Comparison of ENCODE assay signal across 12 cellular contexts in the genomic region with DNA sequence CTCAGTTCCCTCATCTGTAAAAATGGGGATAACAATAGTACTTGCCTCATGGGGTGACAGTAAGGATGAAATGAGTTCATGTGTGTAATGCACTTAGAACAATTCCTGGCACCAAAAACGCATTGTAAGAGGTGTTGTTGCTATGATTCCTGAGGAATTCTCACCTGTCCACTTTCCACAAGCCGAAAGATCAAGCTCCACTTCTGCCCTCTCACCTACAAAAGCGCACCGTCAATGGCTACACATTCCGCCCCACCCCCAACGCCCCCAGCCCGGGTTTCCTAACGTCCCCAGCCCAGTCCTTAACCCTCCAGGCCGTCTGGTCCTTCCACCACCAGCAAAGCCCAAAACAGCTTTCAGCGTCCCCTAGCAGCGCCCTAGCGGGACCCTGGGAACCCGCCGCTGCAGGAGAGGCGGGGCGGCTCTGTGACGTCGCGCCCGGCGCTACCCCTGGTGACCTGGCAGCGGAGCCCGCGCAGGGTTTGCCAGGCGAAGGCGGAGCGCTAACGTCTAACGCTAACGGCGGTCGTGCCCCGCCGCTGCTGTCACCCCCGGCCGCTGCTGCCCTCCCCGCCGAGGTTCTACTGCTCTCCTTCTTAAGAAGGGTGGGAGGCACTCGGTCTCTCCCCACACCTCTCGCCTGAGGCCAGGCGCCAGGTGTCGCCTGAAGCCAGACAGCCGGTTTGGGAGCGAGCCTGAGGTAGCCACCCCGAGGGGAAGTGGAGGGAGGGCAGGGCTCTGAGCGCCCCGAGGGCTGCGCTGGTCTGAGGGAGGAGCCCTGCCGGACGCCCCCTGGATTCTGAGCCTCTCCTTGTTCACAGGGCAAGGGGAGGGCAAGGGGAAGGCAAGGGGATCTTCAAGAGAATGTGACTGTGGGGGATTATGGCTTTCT. TPM values are rescaled to one million over a fixed set of nuclear protein-coding genes. Genes with fewer than 3 reads are reported as not detected.
DNase-seq lines count a peak whose midpoint lies in the region; ATAC-seq, FAIRE-seq and TF ChIP-seq lines count a peak whose summit lies in the region.
"Not testable (repeated sequence)": the region's sequence is repeated elsewhere in the genome, so short reads cannot be mapped to it uniquely, and the experiment has no call there.
"Had no signal": no experiment of that assay in that cellular context is flagged by ENCODE, and none has a peak within 500 bp of the region (broad histone marks: within the 10 kb centered on the region; RNA-seq: fewer than 3 reads in every experiment).

A gene (plus strand): TSS at position 478 of the 892 bp plus-strand sequence. CDS start 2,877 bp downstream, outside the sequence.

- H3K27ac Mint-ChIP-seq in activated CD8-positive, alpha-beta T cell treated with anti-CD3 and anti-CD28 coated beads for 36 hours; astrocyte (ENCODE audit: unreplicated experiment); memory B cell; progenitor cell of endocrine pancreas: not testable (repeated sequence)

- not testable (repeated sequence) for H3K36me3 ChIP-seq in Panc1 (ENCODE audit: control insufficient read depth, insufficient read depth, low read length); astrocyte (ENCODE audit: insufficient read depth, low read length); aorta (ENCODE audit: control insufficient read depth in 1 of 2, insufficient read depth in 2 of 2, low read length in 1 of 2)

- not testable (repeated sequence) for H3K4me2 ChIP-seq in astrocyte (ENCODE audit: low read length)

- not testable (repeated sequence) for H3K79me2 ChIP-seq in astrocyte (ENCODE audit: insufficient read depth, low read length)

- H3K9me3 Mint-ChIP-seq in activated CD8-positive, alpha-beta T cell treated with anti-CD3 and anti-CD28 coated beads for 36 hours; astrocyte (ENCODE audit: unreplicated experiment); memory B cell; progenitor cell of endocrine pancreas (ENCODE audit: low read depth): not testable (repeated sequence)

- H3K4me1 Mint-ChIP-seq in activated CD8-positive, alpha-beta T cell treated with anti-CD3 and anti-CD28 coated beads for 36 hours (ENCODE audit: low read depth); astrocyte (ENCODE audit: low read depth, unreplicated experiment); memory B cell; progenitor cell of endocrine pancreas (ENCODE audit: low read depth): not testable (repeated sequence)

- WGBS in aorta, 2 donors: 5 to 35% methylated on average over 1 to 5 of the region's 50 CpGs

- CTCF ChIA-PET in Panc1 (lab: Charles Lee); activated CD8-positive, alpha-beta T cell treated with anti-CD3 and anti-CD28 coated beads for 36 hours (lab: Charles Lee): not testable (repeated sequence)

- POLR2A ChIA-PET in Panc1 (lab: Charles Lee); activated CD8-positive, alpha-beta T cell treated with anti-CD3 and anti-CD28 coated beads for 36 hours (lab: Charles Lee): not testable (repeated sequence)

- peaks cover 19% of the 10 kb centered on the region for H3K27me3 Mint-ChIP-seq in activated CD8-positive, alpha-beta T cell treated with anti-CD3 and anti-CD28 coated beads for 36 hours
- peaks cover 24% of the 10 kb centered on the region for H3K27me3 Mint-ChIP-seq in astrocyte (ENCODE audit: low read depth, unreplicated experiment)
- H3K27me3 Mint-ChIP-seq in memory B cell: not testable (repeated sequence)
- H3K27me3 Mint-ChIP-seq in progenitor cell of endocrine pancreas: peaks cover 33% of the 10 kb centered on the region

- intact Hi-C loops in Panc1 (cut with micrococcal nuclease; ENCODE audit: unreplicated experiment); activated CD8-positive, alpha-beta T cell treated with anti-CD3 and anti-CD28 coated beads for 36 hours (cut with micrococcal nuclease); Right ventricle myocardium superior (cut with DNase I); aorta (cut with DNase I): not testable (repeated sequence)

- not testable (repeated sequence) for H3K4me3 ChIP-seq in Panc1 (ENCODE audit: low read depth in 2 of 2, low read length in 2 of 2); astrocyte (ENCODE audit: insufficient read depth, low read depth, low read length); aorta (ENCODE audit: low read length in 2 of 2)

- in situ Hi-C loops in Panc1 (cut with HindIII; ENCODE audit: low pct_unique_long_range_greater_than_20kb, low sequenced_read_pairs): not testable (repeated sequence)

- not testable (repeated sequence) for H3K9ac ChIP-seq in astrocyte (ENCODE audit: low read length)

- not testable (repeated sequence) for TF ChIP-seq CTCF in Panc1 (IDR thresholded peaks at IDR 0.05); activated CD8-positive, alpha-beta T cell treated with anti-CD3 and anti-CD28 coated beads for 36 hours (IDR thresholded peaks at IDR 0.05); astrocyte (IDR thresholded peaks at IDR 0.05; ENCODE audit: insufficient read depth, low read depth, low read length); progenitor cell of endocrine pancreas (IDR thresholded peaks at IDR 0.05; ENCODE audit: unreplicated experiment)

- DNase-seq in Panc1 (ENCODE audit: low read depth, low spot score); activated CD8-positive, alpha-beta T cell treated with anti-CD3 and anti-CD28 coated beads for 36 hours; astrocyte (ENCODE audit: low read depth); Right ventricle myocardium superior; memory B cell (ENCODE audit: low spot score in 2 of 2); progenitor cell of endocrine pancreas (ENCODE audit: low spot score, unreplicated experiment); aorta: not testable (repeated sequence)

- peak; percentile 45 for FAIRE-seq in astrocyte (lab: Jason Lieb, UNC)

- H3K4me1 ChIP-seq in Panc1 (ENCODE audit: control insufficient read depth, insufficient read depth, low read length); astrocyte (ENCODE audit: insufficient read depth, low read length); aorta (ENCODE audit: control insufficient read depth in 1 of 2, insufficient read depth in 2 of 2, low read length in 2 of 2): not testable (repeated sequence)

- BruUV-seq in Panc1 (replicated peaks; lab: Mats Ljungman, UMichigan): not testable (repeated sequence)

- ATAC-seq in GM18867 (IDR thresholded peaks at IDR 0.05; ENCODE audit: unreplicated experiment) (peak; percentile 68), Panc1 (peak; percentile 84), Right ventricle myocardium superior (ENCODE audit: poor library complexity) (peak; percentile 92), memory B cell (ENCODE audit: low read depth) (peak; percentile 86), aorta (ENCODE audit: low FRiP score) (peak; percentile 80)
- peak; percentile 90 for ATAC-seq in activated CD8-positive, alpha-beta T cell treated with anti-CD3 and anti-CD28 coated beads for 36 hours

- H3K27me3 ChIP-seq in Panc1 (ENCODE audit: control insufficient read depth, insufficient read depth, low read length): peaks cover 27% of the 10 kb centered on the region
- H3K27me3 ChIP-seq in astrocyte (ENCODE audit: insufficient read depth, low read length): peaks cover 38% of the 10 kb centered on the region
- H3K27me3 ChIP-seq in aorta (ENCODE audit: control insufficient read depth in 1 of 2, insufficient read depth in 2 of 2, low read length in 1 of 2): not testable (repeated sequence)

- H4K20me1 ChIP-seq in astrocyte (ENCODE audit: insufficient read depth, low read length): not testable (repeated sequence)

- H3K36me3 Mint-ChIP-seq in activated CD8-positive, alpha-beta T cell treated with anti-CD3 and anti-CD28 coated beads for 36 hours (ENCODE audit: low read depth); astrocyte (ENCODE audit: low read depth, unreplicated experiment); memory B cell; progenitor cell of endocrine pancreas (ENCODE audit: insufficient read depth): not testable (repeated sequence)

- H3K9me3 ChIP-seq in Panc1 (ENCODE audit: control insufficient read depth, insufficient read depth, low read depth, low read length); astrocyte (ENCODE audit: insufficient read depth, low read depth, low read length); aorta (ENCODE audit: control insufficient read depth, low read length): not testable (repeated sequence)

- not testable (repeated sequence) for H2AFZ ChIP-seq in astrocyte (ENCODE audit: low read depth, low read length)

- not testable (repeated sequence) for H3K27ac ChIP-seq in Panc1 (ENCODE audit: low read length); astrocyte (ENCODE audit: low read depth, low read length); aorta (ENCODE audit: low read depth in 1 of 2, low read length in 2 of 2)

- H3K4me3 Mint-ChIP-seq in activated CD8-positive, alpha-beta T cell treated with anti-CD3 and anti-CD28 coated beads for 36 hours: peak within 1 kb of the TSS; percentile 29
- peak within 1 kb of the TSS; percentile 52 for H3K4me3 Mint-ChIP-seq in astrocyte (ENCODE audit: unreplicated experiment)
- H3K4me3 Mint-ChIP-seq in memory B cell: peak within 1 kb of the TSS; percentile 52
- H3K4me3 Mint-ChIP-seq in progenitor cell of endocrine pancreas (ENCODE audit: low read depth): peak within 1 kb of the TSS; percentile 60

RNA-seq across cellular contexts. Expression of the gene that starts here (rescaled TPM):
- total RNA-seq in Panc1 (2021; ENCODE audit: unreplicated experiment) (0.26 TPM), astrocyte (not detected in 2 replicates), Right ventricle myocardium superior (4.6 TPM), progenitor cell of endocrine pancreas (not detected in 2 replicates), aorta (under 1 TPM in 1 of 2 donors, not detected in 1; 0.48 TPM)
- not detected for polyA plus RNA-seq in Panc1 (2012; ENCODE audit: insufficient read length)
- not detected for total RNA-seq in activated CD8-positive, alpha-beta T cell treated with anti-CD3 and anti-CD28 coated beads for 36 hours
- polyA plus RNA-seq in aorta: 1 to 10 TPM in 1 of 2 donors, under 1 TPM in 1; 0.28 to 2.6 TPM
- total RNA-seq: G401, GM23248, kidney, osteoblast had no signal
- polyA plus RNA-seq: GM23248 had no signal

Comparison
In these comparisons a context has a peak if more than half of its experiments do, and no peak if none do; other contexts are left out.
1. Peak in ATAC-seq in Panc1; RNA of the gene not detected or under 1 TPM.
2. Peak in ATAC-seq in activated CD8-positive, alpha-beta T cell treated with anti-CD3 and anti-CD28 coated beads for 36 hours; RNA of the gene not detected or under 1 TPM.